8 cellular contexts compared by ENCODE assay signal in genomic region chr12:46382425-46382973, GRCh38. TPM values are rescaled to one million over a fixed set of nuclear protein-coding genes. Genes with fewer than 3 reads are reported as not detected.
DNase-seq lines count a peak whose midpoint lies in the region; ATAC-seq, FAIRE-seq and TF ChIP-seq lines count a peak whose summit lies in the region.

No MANE protein-coding gene starts in this region.

- H4K20me1 ChIP-seq in astrocyte (ENCODE audit: insufficient read depth, low read length), result no peaks in the 10 kb centered on the region

- no peaks in the 10 kb centered on the region for H3K9me3 Mint-ChIP-seq in astrocyte (ENCODE audit: unreplicated experiment)

- intact Hi-C loops in heart left ventricle (cut with DNase I), result loop anchor here in 9 of 10 donors (2.0 to 10.0 kb wide), 10 partner anchors 50 to 388 kb away; partner anchors contain the start of gene SCAF11 (in 1 of the 9)
- intact Hi-C loops in left cardiac atrium (cut with DNase I), result loop anchor here in 1 of 2 donors (5.0 to 10.0 kb wide), 2 partner anchors 52 to 90 kb away; no protein-coding TSS in a partner anchor

- H3K9me3 ChIP-seq in heart left ventricle (peaks cover 0 to 3% (median 0%) of the 10 kb centered on the region in 12 donors), astrocyte (ENCODE audit: insufficient read depth, low read depth, low read length) (no peaks in the 10 kb centered on the region), lung (ENCODE audit: control insufficient read depth in 2 of 2, insufficient read depth in 1 of 2, low read length in 1 of 2) (peaks cover 0 to 2% of the 10 kb centered on the region in 2 donors)

- H3K9ac ChIP-seq in astrocyte (ENCODE audit: low read length), result peak overlapping the region; percentile 97

- ATAC-seq in heart left ventricle (no peak), left cardiac atrium (no peak), lung (ENCODE audit: insufficient read depth, low FRiP score) (no peak), GM21576 (IDR thresholded peaks at IDR 0.05; ENCODE audit: unreplicated experiment) (no peak)

- DNase-seq in heart left ventricle (no peak), left cardiac atrium (no peak), astrocyte (ENCODE audit: low read depth) (no peak), lung (ENCODE audit: low spot score) (no peak), AG08396 (ENCODE audit: low spot score) (no peak), NCI-H1048 (lab: John Stamatoyannopoulos, UW) (no peak)

- H3K27me3 ChIP-seq in heart left ventricle (no peaks in the 10 kb centered on the region), astrocyte (ENCODE audit: insufficient read depth, low read length) (no peaks in the 10 kb centered on the region), lung (ENCODE audit: control insufficient read depth, insufficient read depth) (no peaks in the 10 kb centered on the region)

- FAIRE-seq in astrocyte (lab: Jason Lieb, UNC), result no peak

- H3K4me3 Mint-ChIP-seq in astrocyte (ENCODE audit: unreplicated experiment), result peak overlapping the region; percentile 85

- WGBS in heart left ventricle, 4 donors, result 50 to 57% (median 54%) methylated on average over 15 of the region's 15 CpGs
- 52 to 53% methylated on average over 15 of the region's 15 CpGs for WGBS in lung, 2 donors
- 50% methylated on average over 15 of the region's 15 CpGs for WGBS in urinary bladder

- H3K4me1 Mint-ChIP-seq in astrocyte (ENCODE audit: low read depth, unreplicated experiment), result peaks cover 31% of the 10 kb centered on the region

- TF ChIP-seq CTCF in heart left ventricle (IDR thresholded peaks at IDR 0.05) (no peak), astrocyte (IDR thresholded peaks at IDR 0.05; ENCODE audit: insufficient read depth, low read depth, low read length) (no peak), lung (IDR thresholded peaks at IDR 0.05; ENCODE audit: control extremely low read depth, extremely low read depth) (no peak)

- peak overlapping the region; percentile 97 for H3K27ac Mint-ChIP-seq in astrocyte (ENCODE audit: unreplicated experiment)

- H2AFZ ChIP-seq in astrocyte (ENCODE audit: low read depth, low read length), result peak overlapping the region; percentile 51

- peaks cover 13% of the 10 kb centered on the region for H3K79me2 ChIP-seq in astrocyte (ENCODE audit: insufficient read depth, low read length)

- H3K27ac ChIP-seq in heart left ventricle (peak overlapping the region; percentile 97 to 100 (median 100)), astrocyte (ENCODE audit: low read depth, low read length) (peak overlapping the region; percentile 99), lung (ENCODE audit: low read depth in 1 of 2, low read length in 1 of 2) (peak overlapping the region; percentile 99 to 100), urinary bladder (ENCODE audit: low read depth) (peak overlapping the region; percentile 97)

- TF ChIP-seq POLR2A in heart left ventricle (IDR thresholded peaks at IDR 0.05), result no peak

- H3K4me1 ChIP-seq in heart left ventricle, result peaks cover 0 to 46% (median 37%) of the 10 kb centered on the region in 12 donors
- H3K4me1 ChIP-seq in astrocyte (ENCODE audit: insufficient read depth, low read length), result peaks cover 40% of the 10 kb centered on the region
- peaks cover 0 to 16% of the 10 kb centered on the region in 2 donors for H3K4me1 ChIP-seq in lung (ENCODE audit: control insufficient read depth in 2 of 2, insufficient read depth in 2 of 2, low read length in 2 of 2)
- H3K4me1 ChIP-seq in urinary bladder (ENCODE audit: insufficient read depth), result peaks cover 2% of the 10 kb centered on the region

- peak overlapping the region; percentile 41 to 82 (median 74) for H3K4me3 ChIP-seq in heart left ventricle
- H3K4me3 ChIP-seq in astrocyte (ENCODE audit: insufficient read depth, low read depth, low read length), result peak overlapping the region; percentile 55
- peak overlapping the region; percentile 65 for H3K4me3 ChIP-seq in lung
- peak overlapping the region; percentile 40 for H3K4me3 ChIP-seq in urinary bladder (ENCODE audit: low read depth, low read length)

- no peaks in the 10 kb centered on the region for H3K27me3 Mint-ChIP-seq in astrocyte (ENCODE audit: low read depth, unreplicated experiment)

- no peaks in the 10 kb centered on the region for H3K36me3 Mint-ChIP-seq in astrocyte (ENCODE audit: low read depth, unreplicated experiment)

- peak overlapping the region; percentile 95 for H3K4me2 ChIP-seq in astrocyte (ENCODE audit: low read length)

- no peaks in the 10 kb centered on the region for H3K36me3 ChIP-seq in heart left ventricle
- no peaks in the 10 kb centered on the region for H3K36me3 ChIP-seq in astrocyte (ENCODE audit: insufficient read depth, low read length)
- no peaks in the 10 kb centered on the region for H3K36me3 ChIP-seq in lung (ENCODE audit: control insufficient read depth in 2 of 2, insufficient read depth in 2 of 2, low read length in 2 of 2)
- no peaks in the 10 kb centered on the region for H3K36me3 ChIP-seq in urinary bladder (ENCODE audit: insufficient read depth)

RNA-seq across cellular contexts. Expression of gene SLC38A2, which starts 9.9 kb away (rescaled TPM):
- total RNA-seq in heart left ventricle (100 to 1,000 TPM in 7 of 9 donors, 10 to 100 TPM in 2; 82.1 to 373 (median 161) TPM), left cardiac atrium (100 to 1,000 TPM; 122 to 202 TPM), astrocyte (378 and 421 TPM in 2 replicates), lung (100 to 1,000 TPM; 173 to 258 TPM), urinary bladder (471 TPM)
- polyA plus RNA-seq in heart left ventricle (100 to 1,000 TPM in 1 of 2 donors, 10 to 100 TPM in 1; 39.7 to 195 TPM), lung (10 to 100 TPM; 75.0 to 82.9 TPM), urinary bladder (128 TPM)
